1 cellular context compared by ENCODE assay signal in the genomic region with DNA sequence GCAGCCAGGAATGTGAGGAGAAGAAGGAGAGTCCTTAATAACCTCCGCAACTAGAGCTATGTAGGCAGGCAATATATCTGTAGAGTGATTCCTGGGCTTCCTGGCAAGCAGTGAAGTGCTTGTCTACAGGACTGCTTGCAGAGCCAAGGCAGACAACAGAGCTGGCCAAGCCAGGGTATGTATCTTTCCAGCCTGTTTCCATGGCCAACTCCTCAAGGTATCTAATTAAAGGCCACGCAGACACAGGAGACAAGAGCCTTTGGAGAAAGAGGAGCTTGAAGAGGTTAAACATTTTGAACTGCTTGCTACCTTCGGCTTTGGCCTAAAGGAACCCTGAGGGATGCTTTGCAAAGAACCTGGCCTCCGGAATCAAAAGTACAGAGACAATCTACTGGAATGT.
TF ChIP-seq lines count a peak whose summit lies in the region.

No MANE protein-coding gene starts in this region.

TF ChIP-seq in H1, 55 proteins besides CTCF, POLR2A, EP300 and RAD21:
- TF ChIP-seq CTBP2 (IDR thresholded peaks at IDR 0.05; ENCODE audit: borderline replicate concordance, insufficient read depth, insufficient read length, low read length) = no peak
- no peak for TF ChIP-seq TCF12 (IDR thresholded peaks at IDR 0.05; ENCODE audit: low read depth, low read length)
- no peak for TF ChIP-seq TAF7 (optimal IDR thresholded peaks at IDR 0.05; ENCODE audit: borderline replicate concordance, low read depth, low read length)
- no peak for TF ChIP-seq MAX (IDR thresholded peaks at IDR 0.05)
- no peak for TF ChIP-seq JUN (IDR thresholded peaks at IDR 0.05; ENCODE audit: low read depth, low read length)
- TF ChIP-seq SAP30 (IDR thresholded peaks at IDR 0.05; ENCODE audit: insufficient read depth, insufficient replicate concordance, low read length) = no peak
- TF ChIP-seq TAF1 (IDR thresholded peaks at IDR 0.05; ENCODE audit: low read depth, low read length) = no peak
- no peak for TF ChIP-seq CEBPB (IDR thresholded peaks at IDR 0.05; ENCODE audit: low read depth, low read length)
- no peak for TF ChIP-seq SP4 (IDR thresholded peaks at IDR 0.05; ENCODE audit: low read length)
- no peak for TF ChIP-seq JUND (IDR thresholded peaks at IDR 0.05; ENCODE audit: low read length)
- no peak for TF ChIP-seq PHF8 (conservative IDR thresholded peaks at IDR 0.05; ENCODE audit: low read depth, low read length)
- TF ChIP-seq CBX5 (IDR thresholded peaks at IDR 0.05; ENCODE audit: low read depth, low read length) = no peak
- TF ChIP-seq CBX8 (IDR thresholded peaks at IDR 0.05; ENCODE audit: borderline replicate concordance, low read depth, low read length) = no peak
- no peak for TF ChIP-seq SIX5 (IDR thresholded peaks at IDR 0.05; ENCODE audit: low read depth, low read length)
- no peak for TF ChIP-seq TEAD4 (IDR thresholded peaks at IDR 0.05; ENCODE audit: low read depth, low read length)
- TF ChIP-seq, protein P1, sequence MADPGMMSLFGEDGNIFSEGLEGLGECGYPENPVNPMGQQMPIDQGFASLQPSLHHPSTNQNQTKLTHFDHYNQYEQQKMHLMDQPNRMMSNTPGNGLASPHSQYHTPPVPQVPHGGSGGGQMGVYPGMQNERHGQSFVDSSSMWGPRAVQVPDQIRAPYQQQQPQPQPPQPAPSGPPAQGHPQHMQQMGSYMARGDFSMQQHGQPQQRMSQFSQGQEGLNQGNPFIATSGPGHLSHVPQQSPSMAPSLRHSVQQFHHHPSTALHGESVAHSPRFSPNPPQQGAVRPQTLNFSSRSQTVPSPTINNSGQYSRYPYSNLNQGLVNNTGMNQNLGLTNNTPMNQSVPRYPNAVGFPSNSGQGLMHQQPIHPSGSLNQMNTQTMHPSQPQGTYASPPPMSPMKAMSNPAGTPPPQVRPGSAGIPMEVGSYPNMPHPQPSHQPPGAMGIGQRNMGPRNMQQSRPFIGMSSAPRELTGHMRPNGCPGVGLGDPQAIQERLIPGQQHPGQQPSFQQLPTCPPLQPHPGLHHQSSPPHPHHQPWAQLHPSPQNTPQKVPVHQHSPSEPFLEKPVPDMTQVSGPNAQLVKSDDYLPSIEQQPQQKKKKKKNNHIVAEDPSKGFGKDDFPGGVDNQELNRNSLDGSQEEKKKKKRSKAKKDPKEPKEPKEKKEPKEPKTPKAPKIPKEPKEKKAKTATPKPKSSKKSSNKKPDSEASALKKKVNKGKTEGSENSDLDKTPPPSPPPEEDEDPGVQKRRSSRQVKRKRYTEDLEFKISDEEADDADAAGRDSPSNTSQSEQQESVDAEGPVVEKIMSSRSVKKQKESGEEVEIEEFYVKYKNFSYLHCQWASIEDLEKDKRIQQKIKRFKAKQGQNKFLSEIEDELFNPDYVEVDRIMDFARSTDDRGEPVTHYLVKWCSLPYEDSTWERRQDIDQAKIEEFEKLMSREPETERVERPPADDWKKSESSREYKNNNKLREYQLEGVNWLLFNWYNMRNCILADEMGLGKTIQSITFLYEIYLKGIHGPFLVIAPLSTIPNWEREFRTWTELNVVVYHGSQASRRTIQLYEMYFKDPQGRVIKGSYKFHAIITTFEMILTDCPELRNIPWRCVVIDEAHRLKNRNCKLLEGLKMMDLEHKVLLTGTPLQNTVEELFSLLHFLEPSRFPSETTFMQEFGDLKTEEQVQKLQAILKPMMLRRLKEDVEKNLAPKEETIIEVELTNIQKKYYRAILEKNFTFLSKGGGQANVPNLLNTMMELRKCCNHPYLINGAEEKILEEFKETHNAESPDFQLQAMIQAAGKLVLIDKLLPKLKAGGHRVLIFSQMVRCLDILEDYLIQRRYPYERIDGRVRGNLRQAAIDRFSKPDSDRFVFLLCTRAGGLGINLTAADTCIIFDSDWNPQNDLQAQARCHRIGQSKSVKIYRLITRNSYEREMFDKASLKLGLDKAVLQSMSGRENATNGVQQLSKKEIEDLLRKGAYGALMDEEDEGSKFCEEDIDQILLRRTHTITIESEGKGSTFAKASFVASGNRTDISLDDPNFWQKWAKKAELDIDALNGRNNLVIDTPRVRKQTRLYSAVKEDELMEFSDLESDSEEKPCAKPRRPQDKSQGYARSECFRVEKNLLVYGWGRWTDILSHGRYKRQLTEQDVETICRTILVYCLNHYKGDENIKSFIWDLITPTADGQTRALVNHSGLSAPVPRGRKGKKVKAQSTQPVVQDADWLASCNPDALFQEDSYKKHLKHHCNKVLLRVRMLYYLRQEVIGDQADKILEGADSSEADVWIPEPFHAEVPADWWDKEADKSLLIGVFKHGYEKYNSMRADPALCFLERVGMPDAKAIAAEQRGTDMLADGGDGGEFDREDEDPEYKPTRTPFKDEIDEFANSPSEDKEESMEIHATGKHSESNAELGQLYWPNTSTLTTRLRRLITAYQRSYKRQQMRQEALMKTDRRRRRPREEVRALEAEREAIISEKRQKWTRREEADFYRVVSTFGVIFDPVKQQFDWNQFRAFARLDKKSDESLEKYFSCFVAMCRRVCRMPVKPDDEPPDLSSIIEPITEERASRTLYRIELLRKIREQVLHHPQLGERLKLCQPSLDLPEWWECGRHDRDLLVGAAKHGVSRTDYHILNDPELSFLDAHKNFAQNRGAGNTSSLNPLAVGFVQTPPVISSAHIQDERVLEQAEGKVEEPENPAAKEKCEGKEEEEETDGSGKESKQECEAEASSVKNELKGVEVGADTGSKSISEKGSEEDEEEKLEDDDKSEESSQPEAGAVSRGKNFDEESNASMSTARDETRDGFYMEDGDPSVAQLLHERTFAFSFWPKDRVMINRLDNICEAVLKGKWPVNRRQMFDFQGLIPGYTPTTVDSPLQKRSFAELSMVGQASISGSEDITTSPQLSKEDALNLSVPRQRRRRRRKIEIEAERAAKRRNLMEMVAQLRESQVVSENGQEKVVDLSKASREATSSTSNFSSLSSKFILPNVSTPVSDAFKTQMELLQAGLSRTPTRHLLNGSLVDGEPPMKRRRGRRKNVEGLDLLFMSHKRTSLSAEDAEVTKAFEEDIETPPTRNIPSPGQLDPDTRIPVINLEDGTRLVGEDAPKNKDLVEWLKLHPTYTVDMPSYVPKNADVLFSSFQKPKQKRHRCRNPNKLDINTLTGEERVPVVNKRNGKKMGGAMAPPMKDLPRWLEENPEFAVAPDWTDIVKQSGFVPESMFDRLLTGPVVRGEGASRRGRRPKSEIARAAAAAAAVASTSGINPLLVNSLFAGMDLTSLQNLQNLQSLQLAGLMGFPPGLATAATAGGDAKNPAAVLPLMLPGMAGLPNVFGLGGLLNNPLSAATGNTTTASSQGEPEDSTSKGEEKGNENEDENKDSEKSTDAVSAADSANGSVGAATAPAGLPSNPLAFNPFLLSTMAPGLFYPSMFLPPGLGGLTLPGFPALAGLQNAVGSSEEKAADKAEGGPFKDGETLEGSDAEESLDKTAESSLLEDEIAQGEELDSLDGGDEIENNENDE (IDR thresholded peaks at IDR 0.05; ENCODE audit: insufficient replicate concordance, low read length) = no peak
